In the genomic region with DNA sequence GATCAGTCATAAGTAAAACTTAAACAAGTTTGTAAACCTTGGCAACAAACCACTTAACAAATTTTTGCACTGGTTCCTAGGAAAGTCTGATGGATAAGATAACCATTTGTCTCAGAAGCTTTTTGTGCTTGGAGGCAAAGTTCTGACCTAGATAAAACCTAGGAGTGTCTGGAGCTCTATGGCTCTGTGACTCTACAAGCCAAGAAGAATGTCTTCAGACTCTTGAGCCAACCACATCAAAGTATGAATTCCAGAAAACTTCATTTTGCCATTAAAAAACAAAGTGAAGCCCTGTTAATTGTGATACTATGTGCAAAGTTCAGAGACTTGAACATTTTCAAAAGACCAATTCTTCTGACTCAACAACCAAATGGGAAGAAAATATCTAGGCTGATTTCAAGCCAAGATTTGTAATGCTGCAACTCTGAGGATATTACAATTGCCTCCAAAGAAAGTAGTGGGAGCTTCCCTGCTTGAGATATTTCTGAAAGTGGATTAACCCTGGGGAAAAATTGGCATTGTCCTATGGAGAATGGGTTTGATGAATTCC, we compare ENCODE assay signal across 23 cellular contexts.
"Had no signal": no experiment of that assay in that cellular context is flagged by ENCODE, and none has a peak within 500 bp of the region (broad histone marks: within the 10 kb centered on the region; RNA-seq: fewer than 3 reads in every experiment).

No MANE protein-coding gene starts in this region.

- DNase-seq: dorsolateral prefrontal cortex; effector CD8-positive, alpha-beta T cell; foreskin keratinocyte; heart left ventricle; hippocampal formation; left colon; left ventricle myocardium superior; mesenchymal stem cell; naive B cell; occipital lobe; pancreas; psoas muscle; retina; stimulated activated CD4-positive, alpha-beta T cell treated with anti-CD3 and anti-CD28 coated beads, Interleukin-2, amount 100 ng/mL, for 24 hours; stimulated activated CD4-positive, alpha-beta T cell treated with anti-CD3 and anti-CD28 coated beads, Interleukin-4, amount 100 ng/mL, for 4 hours; stimulated activated naive B cell treated with anti-CD40 and anti-IgM and Interleukin-4, amounts not matched to agents 10 μg/mL and 1 μg/mL and 100 μg/mL, for 72 hours; stimulated activated naive CD8-positive, alpha-beta T cell treated with anti-CD3 and anti-CD28 coated beads, Interleukin-15, amount 100 ng/mL, for 72 hours; substantia nigra; transverse colon had no signal

- H3K4me1 ChIP-seq: foreskin keratinocyte, heart left ventricle, pancreas, psoas muscle, transverse colon had no signal

- H3K36me3 ChIP-seq: heart left ventricle, pancreas, thoracic aorta, transverse colon had no signal

- H3K27ac ChIP-seq: coronary artery, dorsolateral prefrontal cortex, foreskin keratinocyte, heart left ventricle, pancreas, psoas muscle, thoracic aorta, transverse colon had no signal

- ATAC-seq: foreskin keratinocyte; heart left ventricle; left colon; left ventricle myocardium superior; psoas muscle; sciatic nerve; stimulated activated naive B cell treated with anti-CD40 and anti-IgM and Interleukin-4, amounts not matched to agents 10 μg/mL and 1 μg/mL and 100 μg/mL, for 72 hours; stimulated activated naive CD8-positive, alpha-beta T cell treated with anti-CD3 and anti-CD28 coated beads, Interleukin-15, amount 100 ng/mL, for 72 hours had no signal

- H3K27me3 ChIP-seq: foreskin keratinocyte, pancreas, transverse colon had no signal

- H3K4me3 ChIP-seq: coronary artery, dorsolateral prefrontal cortex, heart left ventricle, lung, pancreas, psoas muscle, thoracic aorta, transverse colon had no signal

- H3K9me3 ChIP-seq: heart left ventricle, pancreas, psoas muscle, thoracic aorta, transverse colon had no signal
